1 cellular context compared by ENCODE assay signal in the genomic region with DNA sequence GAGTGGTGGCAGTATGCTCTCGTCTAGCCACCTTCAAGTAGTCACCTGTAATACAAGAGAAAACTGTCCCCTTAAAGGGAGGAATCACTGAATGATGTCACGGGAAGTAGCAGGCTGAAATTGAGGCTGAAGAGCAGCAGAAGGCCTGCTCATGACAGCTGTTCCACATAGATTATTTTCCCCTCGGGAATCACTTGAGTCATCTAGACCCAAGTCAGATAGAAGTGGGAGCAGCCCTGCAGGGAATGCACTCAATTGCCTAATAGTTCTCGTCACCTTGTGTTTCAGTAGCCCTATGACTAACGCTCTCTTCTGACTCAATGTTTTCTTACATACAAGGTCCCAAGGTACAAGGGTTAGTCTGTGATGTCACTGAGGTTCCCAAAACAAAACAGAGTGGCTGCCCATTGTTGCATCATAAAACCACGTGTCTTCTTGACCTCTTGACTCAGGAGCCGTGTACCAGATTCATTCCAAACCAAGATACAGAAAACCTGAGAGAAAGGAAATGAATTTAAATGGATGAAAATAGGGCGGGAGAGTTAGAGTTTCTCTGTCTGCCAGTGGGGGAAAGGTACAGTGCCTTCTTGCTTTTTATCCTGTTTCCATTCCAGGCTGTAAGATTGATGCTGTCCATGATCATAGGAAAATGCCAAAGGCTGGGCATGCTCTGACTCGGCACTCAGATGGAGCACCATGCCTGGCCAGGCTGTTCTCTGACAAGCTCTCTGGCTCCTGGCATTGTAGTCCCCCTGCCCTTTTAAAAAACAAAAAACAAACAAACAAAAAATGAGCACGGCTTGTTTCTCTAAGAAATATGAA.
TF ChIP-seq lines count a peak whose summit lies in the region.

No MANE protein-coding gene starts in this region.

TF ChIP-seq in HCT116, 20 proteins besides CTCF, POLR2A, EP300 and RAD21 (continued from another document):
- TF ChIP-seq, protein P1, sequence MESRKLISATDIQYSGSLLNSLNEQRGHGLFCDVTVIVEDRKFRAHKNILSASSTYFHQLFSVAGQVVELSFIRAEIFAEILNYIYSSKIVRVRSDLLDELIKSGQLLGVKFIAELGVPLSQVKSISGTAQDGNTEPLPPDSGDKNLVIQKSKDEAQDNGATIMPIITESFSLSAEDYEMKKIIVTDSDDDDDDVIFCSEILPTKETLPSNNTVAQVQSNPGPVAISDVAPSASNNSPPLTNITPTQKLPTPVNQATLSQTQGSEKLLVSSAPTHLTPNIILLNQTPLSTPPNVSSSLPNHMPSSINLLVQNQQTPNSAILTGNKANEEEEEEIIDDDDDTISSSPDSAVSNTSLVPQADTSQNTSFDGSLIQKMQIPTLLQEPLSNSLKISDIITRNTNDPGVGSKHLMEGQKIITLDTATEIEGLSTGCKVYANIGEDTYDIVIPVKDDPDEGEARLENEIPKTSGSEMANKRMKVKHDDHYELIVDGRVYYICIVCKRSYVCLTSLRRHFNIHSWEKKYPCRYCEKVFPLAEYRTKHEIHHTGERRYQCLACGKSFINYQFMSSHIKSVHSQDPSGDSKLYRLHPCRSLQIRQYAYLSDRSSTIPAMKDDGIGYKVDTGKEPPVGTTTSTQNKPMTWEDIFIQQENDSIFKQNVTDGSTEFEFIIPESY (IDR thresholded peaks at IDR 0.05; ENCODE audit: extremely low read depth, insufficient replicate concordance, low read length): no peak
- peak; percentile 65 for TF ChIP-seq SIN3A (IDR thresholded peaks at IDR 0.05; ENCODE audit: low read depth)
